ENCODE assay signal across 6 cellular contexts in genomic region chr3:24332092-24332491, GRCh38.
"Had no signal": no experiment of that assay in that cellular context is flagged by ENCODE, and none has a peak within 500 bp of the region (broad histone marks: within the 10 kb centered on the region; RNA-seq: fewer than 3 reads in every experiment).

No MANE protein-coding gene starts in this region.

- H3K27ac ChIP-seq: HL-60 had no signal

- H3K4me3 ChIP-seq: K562 had no signal

- DNase-seq: IMR-90, KBM-7, KG1 had no signal

- ATAC-seq: HepG2, K562 had no signal
